In the genomic region with DNA sequence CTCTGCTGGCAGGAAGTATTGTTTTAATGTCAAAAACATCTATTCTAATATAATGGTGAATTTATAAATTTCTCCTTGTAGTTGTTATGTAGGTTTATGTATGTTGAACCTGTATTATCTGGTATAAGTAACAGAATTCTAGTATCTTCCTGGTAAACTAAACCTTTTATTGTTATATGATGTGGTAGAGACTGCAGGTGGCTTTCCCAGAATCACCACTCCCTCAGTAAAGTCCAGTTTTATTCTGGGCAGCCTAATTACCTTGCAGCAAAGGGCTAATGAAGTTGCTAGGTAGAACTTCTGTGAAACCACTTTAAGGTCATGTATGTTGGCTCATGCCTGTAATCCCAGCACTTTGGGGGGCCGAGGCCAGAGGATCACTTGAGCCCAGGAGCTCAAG, we compare ENCODE assay signal across 22 cellular contexts. TPM values are rescaled to one million over a fixed set of nuclear protein-coding genes. Genes with fewer than 3 reads are reported as not detected.
DNase-seq lines count a peak whose midpoint lies in the region; ATAC-seq, FAIRE-seq and TF ChIP-seq lines count a peak whose summit lies in the region.
"Had no signal": no experiment of that assay in that cellular context is flagged by ENCODE, and none has a peak within 500 bp of the region (broad histone marks: within the 10 kb centered on the region; RNA-seq: fewer than 3 reads in every experiment).

No MANE protein-coding gene starts in this region.

- no peak overlapping the region for H3K4me3 Mint-ChIP-seq in activated CD4-positive, alpha-beta T cell treated with anti-CD3 and anti-CD28 coated beads, Interleukin-2, amount 10 ng/mL, durations not matched to agents 7 days and 5 days
- no peak overlapping the region for H3K4me3 Mint-ChIP-seq in neural progenitor cell
- H3K4me3 Mint-ChIP-seq: B cell; CD4-positive, alpha-beta T cell; CD8-positive, alpha-beta T cell had no signal

- H3K27ac Mint-ChIP-seq in activated CD4-positive, alpha-beta T cell treated with anti-CD3 and anti-CD28 coated beads, Interleukin-2, amount 10 ng/mL, durations not matched to agents 7 days and 5 days = peak overlapping the region; percentile 0
- H3K27ac Mint-ChIP-seq in neural progenitor cell = no peak overlapping the region
- H3K27ac Mint-ChIP-seq: B cell; CD4-positive, alpha-beta T cell; CD8-positive, alpha-beta T cell had no signal

- no peak overlapping the region for H3K9ac ChIP-seq in neural progenitor cell
- H3K9ac ChIP-seq: BLaER1 treated with 17β-estradiol and CSF1 and Interleukin-3, amounts not matched to agents 10 nM and 100 nM had no signal

- H3K9me3 Mint-ChIP-seq in activated CD4-positive, alpha-beta T cell treated with anti-CD3 and anti-CD28 coated beads, Interleukin-2, amount 10 ng/mL, durations not matched to agents 7 days and 5 days = no peaks in the 10 kb centered on the region
- H3K9me3 Mint-ChIP-seq in neural progenitor cell = no peaks in the 10 kb centered on the region
- H3K9me3 Mint-ChIP-seq: CD4-positive, alpha-beta T cell; CD8-positive, alpha-beta T cell had no signal

- POLR2A ChIA-PET in activated CD4-positive, alpha-beta T cell treated with anti-CD3 and anti-CD28 coated beads, Interleukin-2, amount 10 ng/mL, durations not matched to agents 7 days and 5 days (lab: Charles Lee) = no interaction called here

- H3K4me1 ChIP-seq in cardiac muscle cell (ENCODE audit: low read depth) (peaks cover 43% of the 10 kb centered on the region), right cardiac atrium (ENCODE audit: control insufficient read depth, insufficient read depth, low read length) (peaks cover 4% of the 10 kb centered on the region), small intestine (ENCODE audit: control insufficient read depth in 2 of 2, insufficient read depth in 1 of 2, low read depth in 1 of 2, low read length in 1 of 2) (no peaks in the 10 kb centered on the region), neural progenitor cell (no peaks in the 10 kb centered on the region)
- H3K4me1 ChIP-seq: Caco-2 had no signal

- CTCF ChIA-PET in activated CD4-positive, alpha-beta T cell treated with anti-CD3 and anti-CD28 coated beads, Interleukin-2, amount 10 ng/mL, durations not matched to agents 7 days and 5 days (lab: Charles Lee) = interaction anchor here (0.6 kb wide), 1 partner anchor 18 kb away, joined by 3 read pairs; no protein-coding TSS in a partner anchor

- no peaks in the 10 kb centered on the region for H3K27me3 Mint-ChIP-seq in activated CD4-positive, alpha-beta T cell treated with anti-CD3 and anti-CD28 coated beads, Interleukin-2, amount 10 ng/mL, durations not matched to agents 7 days and 5 days
- H3K27me3 Mint-ChIP-seq in neural progenitor cell (ENCODE audit: insufficient read depth, low read depth) = no peaks in the 10 kb centered on the region
- H3K27me3 Mint-ChIP-seq: B cell; CD4-positive, alpha-beta T cell had no signal

- H4K20me1 ChIP-seq in neural progenitor cell (ENCODE audit: low read depth) = no peaks in the 10 kb centered on the region

- no peak for FAIRE-seq in small intestine (lab: Jason Lieb, UNC)
- FAIRE-seq: D721Med, G401.6, GM12891 had no signal

- DNase-seq in activated CD4-positive, alpha-beta T cell treated with anti-CD3 and anti-CD28 coated beads, Interleukin-2, amount 10 ng/mL, durations not matched to agents 7 days and 5 days = no peak
- no peak for DNase-seq in activated CD4-positive, alpha-beta T cell treated with anti-CD3 and anti-CD28 coated beads for 48 hours
- no peak for DNase-seq in cardiac muscle cell (ENCODE audit: low read depth in 1 of 2, low spot score in 1 of 2)
- no peak for DNase-seq in right cardiac atrium
- peak; percentile 15 for DNase-seq in small intestine
- no peak for DNase-seq in neural progenitor cell (ENCODE audit: low spot score)
- DNase-seq: AML-193; Caco-2; Calu3; CD4-positive, alpha-beta T cell; CD8-positive, alpha-beta T cell; DMS79 treated with DMSO at 0.1 percent for 48 hours; GF-D8 had no signal

- no peak overlapping the region for H2AFZ ChIP-seq in neural progenitor cell (replicated peaks)

- ATAC-seq in right cardiac atrium (no peak), GM19023 (IDR thresholded peaks at IDR 0.05; ENCODE audit: unreplicated experiment) (no peak)
- ATAC-seq: A549; CD8-positive, alpha-beta T cell had no signal

- H3K27ac ChIP-seq in cardiac muscle cell (peak overlapping the region; percentile 68), right cardiac atrium (ENCODE audit: low read length) (no peak overlapping the region), small intestine (ENCODE audit: low read depth in 1 of 2, low read length in 1 of 2) (no peak overlapping the region), neural progenitor cell (no peak overlapping the region)
- H3K27ac ChIP-seq: 22Rv1; A549; BLaER1 treated with 17β-estradiol and CSF1 and Interleukin-3, amounts not matched to agents 10 nM and 100 nM; C4-2B had no signal

- 98% methylated on average over 1 of the region's 1 CpG for WGBS in right cardiac atrium
- 52 to 88% (median 81%) methylated on average over 1 of the region's 1 CpG for WGBS in small intestine, 3 donors

- TF ChIP-seq CTCF in cardiac muscle cell (IDR thresholded peaks at IDR 0.05; ENCODE audit: low read depth, low read length) (no peak), neural progenitor cell (IDR thresholded peaks at IDR 0.05) (no peak)

- H3K4me1 Mint-ChIP-seq in activated CD4-positive, alpha-beta T cell treated with anti-CD3 and anti-CD28 coated beads, Interleukin-2, amount 10 ng/mL, durations not matched to agents 7 days and 5 days = peaks cover 13% of the 10 kb centered on the region
- peaks cover 5% of the 10 kb centered on the region for H3K4me1 Mint-ChIP-seq in neural progenitor cell

- H3K36me3 Mint-ChIP-seq in activated CD4-positive, alpha-beta T cell treated with anti-CD3 and anti-CD28 coated beads, Interleukin-2, amount 10 ng/mL, durations not matched to agents 7 days and 5 days (ENCODE audit: low read depth) = peaks cover 10% of the 10 kb centered on the region
- H3K36me3 Mint-ChIP-seq in neural progenitor cell = peaks cover 4% of the 10 kb centered on the region

- H3K79me2 ChIP-seq in neural progenitor cell (ENCODE audit: low read depth) = peaks cover 26% of the 10 kb centered on the region

- no peaks in the 10 kb centered on the region for H3K27me3 ChIP-seq in cardiac muscle cell
- no peaks in the 10 kb centered on the region for H3K27me3 ChIP-seq in right cardiac atrium (ENCODE audit: control insufficient read depth, insufficient read depth)
- no peaks in the 10 kb centered on the region for H3K27me3 ChIP-seq in small intestine (ENCODE audit: control insufficient read depth in 2 of 2, insufficient read depth in 2 of 2, low read length in 2 of 2)
- H3K27me3 ChIP-seq in neural progenitor cell = no peaks in the 10 kb centered on the region
- H3K27me3 ChIP-seq: BLaER1 treated with 17β-estradiol and CSF1 and Interleukin-3, amounts not matched to agents 10 nM and 100 nM had no signal

- no peaks in the 10 kb centered on the region for H3K36me3 ChIP-seq in cardiac muscle cell
- H3K36me3 ChIP-seq in small intestine (ENCODE audit: control insufficient read depth in 2 of 2, insufficient read depth in 2 of 2, low read length in 2 of 2) = no peaks in the 10 kb centered on the region
- H3K36me3 ChIP-seq in neural progenitor cell = no peaks in the 10 kb centered on the region

- no peak overlapping the region for H3K4me2 ChIP-seq in neural progenitor cell
- H3K4me2 ChIP-seq: A549; BLaER1 treated with 17β-estradiol and CSF1 and Interleukin-3, amounts not matched to agents 10 nM and 100 nM had no signal

- H3K4me3 ChIP-seq in cardiac muscle cell = no peak overlapping the region
- no peak overlapping the region for H3K4me3 ChIP-seq in right cardiac atrium (ENCODE audit: low read length)
- no peak overlapping the region for H3K4me3 ChIP-seq in small intestine (ENCODE audit: low read depth in 1 of 2, low read length in 2 of 2)
- no peak overlapping the region for H3K4me3 ChIP-seq in neural progenitor cell
- H3K4me3 ChIP-seq: A549; BLaER1 treated with 17β-estradiol and CSF1 and Interleukin-3, amounts not matched to agents 10 nM and 100 nM had no signal

- no peaks in the 10 kb centered on the region for H3F3A ChIP-seq in neural progenitor cell (ENCODE audit: low read depth)

- intact Hi-C loops in right cardiac atrium (cut with DNase I) = no loop called here

- H3K9me3 ChIP-seq in cardiac muscle cell (ENCODE audit: low read depth) (no peaks in the 10 kb centered on the region), right cardiac atrium (ENCODE audit: control insufficient read depth, low read length) (no peaks in the 10 kb centered on the region), small intestine (ENCODE audit: control insufficient read depth, low read depth) (no peaks in the 10 kb centered on the region), neural progenitor cell (ENCODE audit: low read depth) (no peaks in the 10 kb centered on the region)
- H3K9me3 ChIP-seq: A549; BLaER1 treated with 17β-estradiol and CSF1 and Interleukin-3, amounts not matched to agents 10 nM and 100 nM; Caco-2 had no signal

RNA-seq across cellular contexts. Expression of gene CSNK1G1, which starts 15.6 kb away (rescaled TPM):
- 10 to 100 TPM; 24.6 to 30.4 TPM for total RNA-seq in activated CD4-positive, alpha-beta T cell treated with anti-CD3 and anti-CD28 coated beads, Interleukin-2, amount 10 ng/mL, durations not matched to agents 7 days and 5 days
- total RNA-seq in cardiac muscle cell (13.7 and 18.0 TPM in 2 replicates), right cardiac atrium (10 to 100 TPM in 1 of 4 donors, 1 to 10 TPM in 3; 7.6 to 11.5 (median 7.9) TPM), neural progenitor cell (ENCODE audit: low replicate concordance) (20.5 and 23.0 TPM in 2 replicates)
- polyA plus RNA-seq in cardiac muscle cell (8.7 and 9.8 TPM in 2 replicates), right cardiac atrium (2.3 TPM), small intestine (1 to 10 TPM; 2.5 to 5.3 (median 2.7) TPM)

RNA-seq across cellular contexts. Expression of gene PCLAF, which starts 40.9 kb away (rescaled TPM):
- total RNA-seq in activated CD4-positive, alpha-beta T cell treated with anti-CD3 and anti-CD28 coated beads, Interleukin-2, amount 10 ng/mL, durations not matched to agents 7 days and 5 days = 100 to 1,000 TPM; 114 to 121 TPM
- total RNA-seq in cardiac muscle cell (4.7 and 7.5 TPM in 2 replicates), right cardiac atrium (1 to 10 TPM in 2 of 4 donors, not detected in 2; 1.0 TPM), neural progenitor cell (ENCODE audit: low replicate concordance) (119 and 220 TPM in 2 replicates)
- polyA plus RNA-seq in cardiac muscle cell (59.9 and 73.5 TPM in 2 replicates), right cardiac atrium (0.57 TPM), small intestine (10 to 100 TPM in 2 of 3 donors, 1 to 10 TPM in 1; 3.5 to 89.1 (median 21.5) TPM)

RNA-seq across cellular contexts. Expression of gene TRIP4, which starts 47.3 kb away (rescaled TPM):
- total RNA-seq in activated CD4-positive, alpha-beta T cell treated with anti-CD3 and anti-CD28 coated beads, Interleukin-2, amount 10 ng/mL, durations not matched to agents 7 days and 5 days = 10 to 100 TPM; 22.1 to 29.8 TPM
- total RNA-seq in cardiac muscle cell (7.8 and 14.3 TPM in 2 replicates), right cardiac atrium (10 to 100 TPM; 15.2 to 20.1 (median 19.0) TPM), neural progenitor cell (ENCODE audit: low replicate concordance) (10.9 and 17.3 TPM in 2 replicates)
- polyA plus RNA-seq in cardiac muscle cell (35.3 TPM in 2 replicates), right cardiac atrium (11.7 TPM), small intestine (10 to 100 TPM; 21.9 to 63.3 (median 37.3) TPM)

Comparison
In these comparisons a context has a peak if more than half of its experiments do, and no peak if none do; other contexts are left out.
1. RNA of gene PCLAF, which starts 40.9 kb away (total RNA-seq): 119 to 220 TPM in neural progenitor cell and 114 to 121 TPM in activated CD4-positive, alpha-beta T cell treated with anti-CD3 and anti-CD28 coated beads, Interleukin-2, amount 10 ng/mL, durations not matched to agents 7 days and 5 days; 4.7 to 7.5 TPM in cardiac muscle cell and 1.0 TPM in right cardiac atrium; every median in the first group is over 10 times any median in the second.